Comparison of ENCODE assay signal across 8 cellular contexts in genomic region chr1:37514350-37515184, GRCh38. TPM values are rescaled to one million over a fixed set of nuclear protein-coding genes. Genes with fewer than 3 reads are reported as not detected.
DNase-seq lines count a peak whose midpoint lies in the region; ATAC-seq and TF ChIP-seq lines count a peak whose summit lies in the region.

MEAF6 (minus strand) TSS chr1:37514766; CDS start chr1:37514746, 20 bp downstream.

- no peaks in the 10 kb centered on the region for H3K9me3 Mint-ChIP-seq in activated naive CD4-positive, alpha-beta T cell treated with anti-CD3 and anti-CD28 coated beads, Interleukin-2, amount 10 ng/mL, durations not matched to agents 7 days and 5 days

- peak within 1 kb of the TSS; percentile 83 for H3K4me3 ChIP-seq in SK-N-MC

- DNase-seq in G401 (ENCODE audit: low spot score) (peak; percentile 78), GOT3 (lab: John Stamatoyannopoulos, UW) (peak; percentile 68), SK-N-MC (ENCODE audit: low read depth, low spot score) (no peak), globus pallidus (ENCODE audit: low spot score) (peak; percentile 73), omental fat pad (ENCODE audit: low spot score) (peak; percentile 32)
- peak; percentile 87 for DNase-seq in activated naive CD4-positive, alpha-beta T cell treated with anti-CD3 and anti-CD28 coated beads, Interleukin-2, amount 10 ng/mL, durations not matched to agents 7 days and 5 days

- peaks cover 40% of the 10 kb centered on the region for H3K4me1 Mint-ChIP-seq in activated naive CD4-positive, alpha-beta T cell treated with anti-CD3 and anti-CD28 coated beads, Interleukin-2, amount 10 ng/mL, durations not matched to agents 7 days and 5 days

- H3K27ac Mint-ChIP-seq in activated naive CD4-positive, alpha-beta T cell treated with anti-CD3 and anti-CD28 coated beads, Interleukin-2, amount 10 ng/mL, durations not matched to agents 7 days and 5 days, result peak within 1 kb of the TSS; percentile 96

- no peak within 1 kb of the TSS for H3K27ac ChIP-seq in SK-N-MC
- H3K27ac ChIP-seq in temporal lobe (ENCODE audit: low read depth, low read length), result peak within 1 kb of the TSS; percentile 83

- H3K36me3 Mint-ChIP-seq in activated naive CD4-positive, alpha-beta T cell treated with anti-CD3 and anti-CD28 coated beads, Interleukin-2, amount 10 ng/mL, durations not matched to agents 7 days and 5 days, result peaks cover 17% of the 10 kb centered on the region

- CTCF ChIA-PET in activated naive CD4-positive, alpha-beta T cell treated with anti-CD3 and anti-CD28 coated beads, Interleukin-2, amount 10 ng/mL, durations not matched to agents 7 days and 5 days (lab: Charles Lee), result interaction anchor here (0.7 to 2.4 kb wide), 12 partner anchors 9 to 64 kb away, joined by 3 to 17 read pairs (median 4); no protein-coding TSS in a partner anchor

- peaks cover 23% of the 10 kb centered on the region for H3K36me3 ChIP-seq in SK-N-MC (ENCODE audit: insufficient read depth, low read length)

- in situ Hi-C loops in G401 (cut with HindIII; ENCODE audit: low sequenced_read_pairs), result no loop called here

- peak within 1 kb of the TSS; percentile 88 for H3K4me3 Mint-ChIP-seq in activated naive CD4-positive, alpha-beta T cell treated with anti-CD3 and anti-CD28 coated beads, Interleukin-2, amount 10 ng/mL, durations not matched to agents 7 days and 5 days

- peak; percentile 84 for TF ChIP-seq CTCF in LNCAP (IDR thresholded peaks at IDR 0.05)
- peak in 2 of 3 donors; percentile 55 to 82 for TF ChIP-seq CTCF in omental fat pad (IDR thresholded peaks at IDR 0.05)

- peak within 1 kb of the TSS; percentile 78 for H3K9ac ChIP-seq in SK-N-MC (ENCODE audit: insufficient read length)

- H3K9me3 ChIP-seq in SK-N-MC (ENCODE audit: low read depth, low read length), result no peaks in the 10 kb centered on the region

- H3K27me3 Mint-ChIP-seq in activated naive CD4-positive, alpha-beta T cell treated with anti-CD3 and anti-CD28 coated beads, Interleukin-2, amount 10 ng/mL, durations not matched to agents 7 days and 5 days, result peaks cover 4% of the 10 kb centered on the region

- ATAC-seq in omental fat pad (ENCODE audit: low FRiP score), result peak; percentile 98

RNA-seq across cellular contexts. Expression of gene MEAF6, which starts in this region (rescaled TPM):
- 44.4 and 62.8 TPM in 2 replicates for total RNA-seq in G401 (2014; rRNA removed; shearing (Covaris generic))
- total RNA-seq in omental fat pad (10 to 100 TPM; 56.2 to 87.2 (median 61.5) TPM), temporal lobe (78.4 TPM)
